ENCODE assay signal across 21 cellular contexts in genomic region chr5:99911971-99912370, GRCh38.
DNase-seq lines count a peak whose midpoint lies in the region; ATAC-seq and TF ChIP-seq lines count a peak whose summit lies in the region.
"Had no signal": no experiment of that assay in that cellular context is flagged by ENCODE, and none has a peak within 500 bp of the region (broad histone marks: within the 10 kb centered on the region; RNA-seq: fewer than 3 reads in every experiment).

No MANE protein-coding gene starts in this region.

- H3K4me3 ChIP-seq in BE2C (ENCODE audit: low read depth, low read length) (no peak overlapping the region), H7 (ENCODE audit: insufficient read depth, low read depth, low read length) (no peak overlapping the region), OCI-LY7 (ENCODE audit: low read depth, low read length, poor library complexity, severe bottlenecking) (no peak overlapping the region), epithelial cell of proximal tubule (ENCODE audit: low read depth, low read length) (no peak overlapping the region)
- H3K4me3 ChIP-seq: BLaER1, GM12878 had no signal

- CTCF ChIA-PET in OCI-LY7 (lab: Charles Lee; ENCODE audit: unreplicated experiment): no interaction called here

- H3K9me3 ChIP-seq in BE2C (no peaks in the 10 kb centered on the region), OCI-LY7 (ENCODE audit: low read length) (no peaks in the 10 kb centered on the region)
- H3K9me3 ChIP-seq: BLaER1 had no signal

- H3K4me1 ChIP-seq in BE2C: no peaks in the 10 kb centered on the region
- no peaks in the 10 kb centered on the region for H3K4me1 ChIP-seq in OCI-LY7 (ENCODE audit: insufficient read depth, low read length, poor library complexity, severe bottlenecking)
- H3K4me1 ChIP-seq: BLaER1 had no signal

- no peak overlapping the region for H3K4me2 ChIP-seq in OCI-LY7 (ENCODE audit: low read length)
- H3K4me2 ChIP-seq: BLaER1 had no signal

- no TSS peak for BruUV-seq in OCI-LY7 (replicated peaks; lab: Mats Ljungman, UMichigan)

- ATAC-seq in GM18505 (IDR thresholded peaks at IDR 0.05; ENCODE audit: unreplicated experiment) (no peak), HG03095 (IDR thresholded peaks at IDR 0.05; ENCODE audit: unreplicated experiment) (no peak)
- ATAC-seq: GM12878 had no signal

- no peak for TF ChIP-seq POLR2A in GM18505 (IDR thresholded peaks at IDR 0.05; ENCODE audit: borderline replicate concordance, extremely low read depth, insufficient read depth, insufficient read length)

- no peaks in the 10 kb centered on the region for H4K20me1 ChIP-seq in OCI-LY7 (ENCODE audit: insufficient read depth, low read length)
- H4K20me1 ChIP-seq: BLaER1 had no signal

- no peaks in the 10 kb centered on the region for H3K36me3 ChIP-seq in BE2C
- H3K36me3 ChIP-seq in H7 (replicated peaks; ENCODE audit: control insufficient read depth, insufficient read depth, low read length): no peaks in the 10 kb centered on the region
- no peaks in the 10 kb centered on the region for H3K36me3 ChIP-seq in OCI-LY7 (ENCODE audit: insufficient read depth, low read length)
- H3K36me3 ChIP-seq: BLaER1 had no signal

- DNase-seq in BE2C: no peak
- DNase-seq in H7: peak; percentile 5
- no peak for DNase-seq in OCI-LY7 (ENCODE audit: low spot score)
- no peak for DNase-seq in epithelial cell of proximal tubule (ENCODE audit: low read depth)
- no peak for DNase-seq in NCI-H2227 (lab: John Stamatoyannopoulos, UW; ENCODE audit: unreplicated experiment)
- DNase-seq in GM20000 (ENCODE audit: low spot score): no peak
- DNase-seq: CD8-positive, alpha-beta memory T cell; IMR-90; Kasumi-1; NCI-H1092 treated with DMSO at 0.1 percent for 48 hours; NCI-H146; NCI-H2081; NCI-H2171 treated with DMSO at 0.1 percent for 48 hours; NCI-H748 treated with DMSO at 0.1 percent for 48 hours; NK-92 treated with Interleukin-12 subunit alpha and Interleukin-12 subunit beta, amount 100 ng/mL, for 24 hours; SIG-M5 had no signal

- TF ChIP-seq CTCF in BE2C (IDR thresholded peaks at IDR 0.05; ENCODE audit: low read depth, low read length) (peak; percentile 24), OCI-LY7 (conservative IDR thresholded peaks at IDR 0.05; ENCODE audit: low read length) (0 out of 2 replicates have a peak, but pooled peaks have one; percentile 14), epithelial cell of proximal tubule (conservative IDR thresholded peaks at IDR 0.05; ENCODE audit: low read depth, low read length) (peak; percentile 37), GM20000 (IDR thresholded peaks at IDR 0.05; ENCODE audit: extremely low read depth, missing control alignments) (no peak)

- POLR2A ChIA-PET in OCI-LY7 (lab: Charles Lee): no interaction called here

- H3K79me2 ChIP-seq in OCI-LY7 (ENCODE audit: insufficient read depth, low read depth, low read length): no peaks in the 10 kb centered on the region

- no peak overlapping the region for H2AFZ ChIP-seq in OCI-LY7 (ENCODE audit: low read length)

- intact Hi-C loops in OCI-LY7 (cut with micrococcal nuclease; ENCODE audit: unreplicated experiment): no loop called here

- H3K27me3 ChIP-seq in BE2C (no peaks in the 10 kb centered on the region), H7 (ENCODE audit: control insufficient read depth, insufficient read depth, low read length) (no peaks in the 10 kb centered on the region)
- H3K27me3 ChIP-seq: BLaER1 had no signal

- no peak overlapping the region for H3K27ac ChIP-seq in OCI-LY7 (ENCODE audit: low read depth, low read length, poor library complexity, severe bottlenecking)
- H3K27ac ChIP-seq: BLaER1, RWPE1 had no signal

- H3K9me2 ChIP-seq in OCI-LY7 (ENCODE audit: insufficient read depth, low read length): no peaks in the 10 kb centered on the region
